Comparison of ENCODE assay signal across 2 cellular contexts in genomic region chr16:83532634-83533033, GRCh38.
TF ChIP-seq lines count a peak whose summit lies in the region.

No MANE protein-coding gene starts in this region.

TF ChIP-seq in SK-N-SH, 30 proteins besides CTCF, POLR2A, EP300 and RAD21 (continued from another document):
- TF ChIP-seq USF2 (IDR thresholded peaks at IDR 0.05; ENCODE audit: borderline replicate concordance, low read depth, low read length) (no peak), EZH2phosphoT487 (IDR thresholded peaks at IDR 0.05; ENCODE audit: borderline replicate concordance, low read depth) (no peak), MEF2A (IDR thresholded peaks at IDR 0.05; ENCODE audit: borderline replicate concordance, low read depth) (no peak), SIN3A (IDR thresholded peaks at IDR 0.05; ENCODE audit: borderline replicate concordance, low read depth, low read length) (no peak), ZBTB33 (IDR thresholded peaks at IDR 0.05; ENCODE audit: borderline replicate concordance, low read depth) (no peak), YY1 (IDR thresholded peaks at IDR 0.05; ENCODE audit: low read depth) (no peak), RFX5 (IDR thresholded peaks at IDR 0.05; ENCODE audit: low read length) (no peak), RXRA (IDR thresholded peaks at IDR 0.05; ENCODE audit: borderline replicate concordance, low read depth) (no peak), SMC3 (IDR thresholded peaks at IDR 0.05; ENCODE audit: low read depth, low read length) (no peak), FOSL2 (IDR thresholded peaks at IDR 0.05; ENCODE audit: borderline replicate concordance, low read depth) (no peak), MAX (IDR thresholded peaks at IDR 0.05; ENCODE audit: low read depth) (no peak), TAF1 (IDR thresholded peaks at IDR 0.05; ENCODE audit: borderline replicate concordance, low read depth, low read length) (no peak), JUND (IDR thresholded peaks at IDR 0.05) (no peak), GATA2 (CRISPR knock-in tag; IDR thresholded peaks at IDR 0.05) (no peak), PBX3 (IDR thresholded peaks at IDR 0.05) (no peak), REST (IDR thresholded peaks at IDR 0.05; ENCODE audit: low read depth, low read length) (no peak), USF1 (IDR thresholded peaks at IDR 0.05; ENCODE audit: borderline replicate concordance, low read depth) (no peak)

TF ChIP-seq in SK-N-SH treated with all-trans-retinoic acid at 6 μM for 48 hours, 23 proteins besides CTCF, POLR2A, EP300 and RAD21:
- TF ChIP-seq POU6F1 (CRISPR knock-in tag; IDR thresholded peaks at IDR 0.05; ENCODE audit: borderline replicate concordance, low read depth) (no peak), CSDC2 (CRISPR knock-in tag; IDR thresholded peaks at IDR 0.05) (no peak), ZC3H10 (CRISPR knock-in tag; IDR thresholded peaks at IDR 0.05) (no peak), ESRRG (CRISPR knock-in tag; IDR thresholded peaks at IDR 0.05) (no peak), ZNF70 (CRISPR knock-in tag; IDR thresholded peaks at IDR 0.05) (no peak), ISL1 (CRISPR knock-in tag; IDR thresholded peaks at IDR 0.05) (no peak), ZNF8 (CRISPR knock-in tag; IDR thresholded peaks at IDR 0.05) (no peak), ZNF565 (CRISPR knock-in tag; conservative IDR thresholded peaks at IDR 0.05; ENCODE audit: low read depth) (no peak), CREB5 (CRISPR knock-in tag; IDR thresholded peaks at IDR 0.05; ENCODE audit: low read depth) (no peak), ARNTL (CRISPR knock-in tag; IDR thresholded peaks at IDR 0.05; ENCODE audit: borderline replicate concordance, low read depth) (no peak), ZFP30 (CRISPR knock-in tag; IDR thresholded peaks at IDR 0.05) (no peak)
